ENCODE assay signal across 8 cellular contexts in the genomic region with DNA sequence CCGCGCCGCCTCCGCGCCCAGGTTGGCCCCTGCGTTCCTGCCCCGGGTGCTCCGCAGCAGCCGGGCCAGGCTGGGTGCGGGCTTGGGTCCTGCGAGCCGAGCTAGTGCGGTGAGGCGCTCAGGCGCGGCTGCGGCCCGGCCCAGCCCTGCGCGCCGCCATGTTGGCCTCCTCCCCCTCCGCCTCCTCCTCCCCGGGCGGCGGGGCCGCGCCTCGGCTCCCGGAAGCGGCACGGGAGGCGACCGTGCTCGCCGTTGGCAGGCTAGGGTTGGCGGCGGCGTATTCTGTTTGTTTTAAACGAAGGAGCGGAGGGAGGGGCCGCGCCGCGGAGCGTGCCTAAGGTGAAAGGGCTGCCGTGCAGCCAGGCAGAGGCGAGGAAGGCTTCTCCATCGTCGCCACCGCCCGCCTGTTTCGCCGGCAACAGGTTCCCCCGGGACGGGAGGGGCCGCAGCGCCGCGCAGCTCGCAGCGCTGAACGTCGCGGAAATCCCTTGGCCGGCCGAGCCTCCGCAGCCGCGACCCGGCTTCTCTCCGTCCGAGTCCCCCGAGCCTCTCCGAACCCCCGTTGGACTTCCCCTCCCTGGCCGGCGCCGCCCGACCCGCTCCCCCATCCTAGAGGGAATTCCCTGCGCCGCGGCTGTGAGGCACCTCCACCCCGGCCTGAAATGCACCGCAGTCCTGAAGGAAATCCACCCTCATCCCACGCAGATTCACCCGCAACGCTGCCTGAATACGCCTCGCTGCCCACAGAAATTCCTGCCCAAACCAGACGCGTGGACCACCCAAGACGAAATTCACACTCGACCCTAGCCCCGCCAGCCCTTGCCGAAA. TPM values are rescaled to one million over a fixed set of nuclear protein-coding genes. Genes with fewer than 3 reads are reported as not detected.
DNase-seq lines count a peak whose midpoint lies in the region; ATAC-seq and TF ChIP-seq lines count a peak whose summit lies in the region.

A gene with protein sequence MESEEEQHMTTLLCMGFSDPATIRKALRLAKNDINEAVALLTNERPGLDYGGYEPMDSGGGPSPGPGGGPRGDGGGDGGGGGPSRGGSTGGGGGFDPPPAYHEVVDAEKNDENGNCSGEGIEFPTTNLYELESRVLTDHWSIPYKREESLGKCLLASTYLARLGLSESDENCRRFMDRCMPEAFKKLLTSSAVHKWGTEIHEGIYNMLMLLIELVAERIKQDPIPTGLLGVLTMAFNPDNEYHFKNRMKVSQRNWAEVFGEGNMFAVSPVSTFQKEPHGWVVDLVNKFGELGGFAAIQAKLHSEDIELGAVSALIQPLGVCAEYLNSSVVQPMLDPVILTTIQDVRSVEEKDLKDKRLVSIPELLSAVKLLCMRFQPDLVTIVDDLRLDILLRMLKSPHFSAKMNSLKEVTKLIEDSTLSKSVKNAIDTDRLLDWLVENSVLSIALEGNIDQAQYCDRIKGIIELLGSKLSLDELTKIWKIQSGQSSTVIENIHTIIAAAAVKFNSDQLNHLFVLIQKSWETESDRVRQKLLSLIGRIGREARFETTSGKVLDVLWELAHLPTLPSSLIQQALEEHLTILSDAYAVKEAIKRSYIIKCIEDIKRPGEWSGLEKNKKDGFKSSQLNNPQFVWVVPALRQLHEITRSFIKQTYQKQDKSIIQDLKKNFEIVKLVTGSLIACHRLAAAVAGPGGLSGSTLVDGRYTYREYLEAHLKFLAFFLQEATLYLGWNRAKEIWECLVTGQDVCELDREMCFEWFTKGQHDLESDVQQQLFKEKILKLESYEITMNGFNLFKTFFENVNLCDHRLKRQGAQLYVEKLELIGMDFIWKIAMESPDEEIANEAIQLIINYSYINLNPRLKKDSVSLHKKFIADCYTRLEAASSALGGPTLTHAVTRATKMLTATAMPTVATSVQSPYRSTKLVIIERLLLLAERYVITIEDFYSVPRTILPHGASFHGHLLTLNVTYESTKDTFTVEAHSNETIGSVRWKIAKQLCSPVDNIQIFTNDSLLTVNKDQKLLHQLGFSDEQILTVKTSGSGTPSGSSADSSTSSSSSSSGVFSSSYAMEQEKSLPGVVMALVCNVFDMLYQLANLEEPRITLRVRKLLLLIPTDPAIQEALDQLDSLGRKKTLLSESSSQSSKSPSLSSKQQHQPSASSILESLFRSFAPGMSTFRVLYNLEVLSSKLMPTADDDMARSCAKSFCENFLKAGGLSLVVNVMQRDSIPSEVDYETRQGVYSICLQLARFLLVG (N-terminal part only) (minus strand): TSS at position 171 of the 828 bp plus-strand sequence. CDS start 251 bp downstream, outside the sequence.

- peak; percentile 95 for DNase-seq in AG20443 (ENCODE audit: low spot score)
- DNase-seq in NCI-H460 (ENCODE audit: extremely low read depth, low read depth), result peak; percentile 47
- peak; percentile 80 for DNase-seq in activated CD4-positive, alpha-beta T cell treated with anti-CD3 and anti-CD28 coated beads, Interleukin-2, amount 50 U/mL, for 1 hour
- peak; percentile 62 for DNase-seq in dedifferentiated amniotic fluid mesenchymal stem cell (ENCODE audit: extremely low spot score)
- DNase-seq in left lung, result peak; percentile 82 to 97
- peak; percentile 65 to 70 for DNase-seq in stimulated activated CD4-positive, alpha-beta T cell treated with anti-CD3 and anti-CD28 coated beads, Interleukin-2, amount 100 ng/mL, for 48 hours

- peak within 1 kb of the TSS; percentile 94 for H3K27ac ChIP-seq in left lung

- H3K4me1 ChIP-seq in left lung, result peaks cover 25 to 63% of the 10 kb centered on the region in 2 donors

- peak within 1 kb of the TSS; percentile 81 to 88 for H3K4me3 ChIP-seq in left lung

- in situ Hi-C loops in GM18951 (cut with MboI; ENCODE audit: low sequenced_read_pairs, unreplicated experiment), result no loop called here

- H3K27me3 ChIP-seq in left lung, result no peaks in the 10 kb centered on the region

- no peaks in the 10 kb centered on the region for H3K36me3 ChIP-seq in left lung

- intact Hi-C loops in left lung (cut with DNase I), result no loop called here

- peak; percentile 84 for TF ChIP-seq POLR2A in GM18951 (IDR thresholded peaks at IDR 0.05; ENCODE audit: extremely low read depth, insufficient read depth, insufficient read length)

- peak; percentile 67 for ATAC-seq in HG03139 (IDR thresholded peaks at IDR 0.05; ENCODE audit: unreplicated experiment)
- peak; percentile 90 for ATAC-seq in left lung

- no peaks in the 10 kb centered on the region for H3K9me3 ChIP-seq in left lung

- TF ChIP-seq CTCF in left lung (IDR thresholded peaks at IDR 0.05), result no peak

RNA-seq across cellular contexts. Expression of the gene that starts here (rescaled TPM):
- total RNA-seq in NCI-H460 (2014; rRNA removed; shearing (Covaris generic)), result 22.5 and 29.9 TPM in 2 replicates
- 14.6 and 27.4 TPM in 2 replicates for polyA plus RNA-seq in NCI-H460 (2014; cell fraction: nucleus; rRNA removed)
- total RNA-seq in left lung, result 10 to 100 TPM; 26.1 to 42.3 TPM

Comparison
In these comparisons a context has a peak if more than half of its experiments do, and no peak if none do; other contexts are left out.
1. Peak in every context shown above with its lines: DNase-seq, ATAC-seq, H3K4me3 ChIP-seq and H3K27ac ChIP-seq.